In genomic region chr12:111368684-111369495, GRCh38 we compare ENCODE assay signal across 8 cellular contexts. TPM values are rescaled to one million over a fixed set of nuclear protein-coding genes. Genes with fewer than 3 reads are reported as not detected.
A peak's percentile ranks its signal among the peaks of the same experiment; 100 is the strongest.
DNase-seq lines count a peak whose midpoint lies in the region; ATAC-seq, FAIRE-seq and TF ChIP-seq lines count a peak whose summit lies in the region.

TSS of gene PHETA1 (minus strand) at chr12:111369095. CDS start at chr12:111363427, 5,668 bp downstream.

- H3K9ac ChIP-seq in endothelial cell of umbilical vein (replicated peaks; ENCODE audit: extremely low read depth, insufficient read depth, low read length), result peak within 1 kb of the TSS; percentile 88

- H3K4me2 ChIP-seq in endothelial cell of umbilical vein (ENCODE audit: insufficient read depth, low read length), result peak within 1 kb of the TSS; percentile 97

- H3K36me3 ChIP-seq in CD8-positive, alpha-beta T cell (ENCODE audit: insufficient read depth, low read length), result no peaks in the 10 kb centered on the region
- H3K36me3 ChIP-seq in endothelial cell of umbilical vein (ENCODE audit: control insufficient read depth in 2 of 2, extremely low read depth in 1 of 2, insufficient read depth in 2 of 2, low read length in 2 of 2), result peaks cover 0 to 3% of the 10 kb centered on the region in 2 experiments

- H2AFZ ChIP-seq in endothelial cell of umbilical vein (ENCODE audit: low read depth, low read length), result peak within 1 kb of the TSS; percentile 75

- peak; percentile 96 for FAIRE-seq in endothelial cell of umbilical vein (lab: Jason Lieb, UNC)

- peaks cover 1% of the 10 kb centered on the region for H3K27me3 Mint-ChIP-seq in CD8-positive, alpha-beta T cell (ENCODE audit: low read depth)

- no peaks in the 10 kb centered on the region for H3K27me3 ChIP-seq in CD8-positive, alpha-beta T cell (ENCODE audit: insufficient read depth, low read length)
- H3K27me3 ChIP-seq in endothelial cell of umbilical vein (ENCODE audit: control insufficient read depth in 2 of 2, insufficient read depth in 2 of 2, low read length in 2 of 2), result no peaks in the 10 kb centered on the region

- TF ChIP-seq POLR2A in endothelial cell of umbilical vein (IDR thresholded peaks at IDR 0.05; ENCODE audit: low read depth, low read length), result peak; percentile 72

- H3K4me1 ChIP-seq in CD8-positive, alpha-beta T cell (ENCODE audit: insufficient read depth, low read length), result peaks cover 20% of the 10 kb centered on the region
- peaks cover 21% of the 10 kb centered on the region for H3K4me1 ChIP-seq in endothelial cell of umbilical vein (ENCODE audit: control insufficient read depth, extremely low read depth, insufficient read depth, low read length)

- peak; percentile 94 for ATAC-seq in CD8-positive, alpha-beta T cell
- peak; percentile 58 for ATAC-seq in GM19468 (IDR thresholded peaks at IDR 0.05; ENCODE audit: extremely low read depth, unreplicated experiment)

- POLR2A ChIA-PET in CD8-positive, alpha-beta T cell (lab: Charles Lee), result interaction anchor here (0.7 kb wide), 1 partner anchor 76 kb away, joined by 3 read pairs; no protein-coding TSS in a partner anchor
- POLR2A ChIA-PET in endothelial cell of umbilical vein (lab: Charles Lee), result interaction anchor here (0.5 kb wide), 1 partner anchor 261 kb away, joined by 3 read pairs; no protein-coding TSS in a partner anchor

- H3K4me3 ChIP-seq in CD8-positive, alpha-beta T cell (ENCODE audit: low read depth, low read length), result peak within 1 kb of the TSS; percentile 64
- H3K4me3 ChIP-seq in endothelial cell of umbilical vein (replicated peaks in 1 of 3; ENCODE audit: insufficient read depth in 1 of 3, low read depth in 1 of 3, low read length in 3 of 3), result peak within 1 kb of the TSS; percentile 79 to 94 (median 87)

- H3K4me3 Mint-ChIP-seq in CD8-positive, alpha-beta T cell, result peak within 1 kb of the TSS; percentile 87

- peaks cover 23% of the 10 kb centered on the region for H3K4me1 Mint-ChIP-seq in CD8-positive, alpha-beta T cell (ENCODE audit: low read depth)

- DNase-seq in CD8-positive, alpha-beta T cell, result peak; percentile 41 to 83 (median 72)
- peak; percentile 36 for DNase-seq in HS-27A (ENCODE audit: low read depth)
- peak; percentile 84 for DNase-seq in NOMO-1 treated with dmso at 0.1 percent for 144 hours (lab: John Stamatoyannopoulos, UW; ENCODE audit: unreplicated experiment)
- peak; percentile 90 for DNase-seq in activated CD8-positive, alpha-beta memory T cell treated with anti-CD3 and anti-CD28 coated beads, Interleukin-2, amount 50 U/mL, for 48 hours
- peak; percentile 90 for DNase-seq in endothelial cell of umbilical vein (ENCODE audit: low read depth, low spot score)
- peak; percentile 90 for DNase-seq in midbrain (lab: John Stamatoyannopoulos, UW)
- peak; percentile 67 for DNase-seq in stimulated activated CD8-positive, alpha-beta memory T cell treated with anti-CD3 and anti-CD28 coated beads, Interleukin-15, amount 100 ng/mL, for 24 hours (ENCODE audit: low read depth)

- intact Hi-C loops in CD8-positive, alpha-beta T cell (cut with DNase I, micrococcal nuclease), result loop anchor here in 1 of 2 experiments (1.0 to 5.0 kb wide), 2 partner anchors 36 to 473 kb away; partner anchors contain the start of genes MAPKAPK5 and SH2B3
- intact Hi-C loops in endothelial cell of umbilical vein (cut with micrococcal nuclease), result loop anchor here (2.0 kb wide), 1 partner anchor 28 kb away; no protein-coding TSS in a partner anchor

- no peaks in the 10 kb centered on the region for H3K9me1 ChIP-seq in endothelial cell of umbilical vein (replicated peaks; ENCODE audit: control insufficient read depth, extremely low read depth, insufficient read depth, low read length)

- dilution Hi-C loops in endothelial cell of umbilical vein (cut with MboI; ENCODE audit: extremely low pct_ligation_motif_present, low sequenced_read_pairs), result no loop called here

- no peaks in the 10 kb centered on the region for H3K36me3 Mint-ChIP-seq in CD8-positive, alpha-beta T cell

- CTCF ChIA-PET in CD8-positive, alpha-beta T cell (lab: Charles Lee), result interaction anchor here (1.8 to 2.6 kb wide), 2 partner anchors 28 kb away, joined by 9 to 15 read pairs; no protein-coding TSS in a partner anchor
- CTCF ChIA-PET in endothelial cell of umbilical vein (lab: Charles Lee), result interaction anchor here (0.7 to 3.0 kb wide), 10 partner anchors 27 to 305 kb away, joined by 3 to 31 read pairs (median 3); no protein-coding TSS in a partner anchor

- TSS peak; percentile 74 for BruUV-seq in endothelial cell of umbilical vein (replicated peaks; lab: Mats Ljungman, UMichigan)

- H3K27ac ChIP-seq in CD8-positive, alpha-beta T cell (ENCODE audit: low read depth, low read length), result no peak within 1 kb of the TSS
- peak within 1 kb of the TSS; percentile 57 for H3K27ac ChIP-seq in endothelial cell of umbilical vein (ENCODE audit: insufficient read depth, low read depth, low read length)

- H4K20me1 ChIP-seq in endothelial cell of umbilical vein (replicated peaks; ENCODE audit: control insufficient read depth, extremely low read depth, insufficient read depth, low read length), result no peaks in the 10 kb centered on the region

- H3K79me2 ChIP-seq in endothelial cell of umbilical vein (ENCODE audit: control insufficient read depth, insufficient read depth, low read length), result peaks cover 11% of the 10 kb centered on the region

- H3K27ac Mint-ChIP-seq in CD8-positive, alpha-beta T cell, result peak within 1 kb of the TSS; percentile 37

- no peaks in the 10 kb centered on the region for H3K9me3 ChIP-seq in CD8-positive, alpha-beta T cell (ENCODE audit: low read length)
- H3K9me3 ChIP-seq in endothelial cell of umbilical vein (replicated peaks; ENCODE audit: control insufficient read depth, insufficient read depth, low read length), result no peaks in the 10 kb centered on the region

- H3K9me3 Mint-ChIP-seq in CD8-positive, alpha-beta T cell, result no peaks in the 10 kb centered on the region

- TF ChIP-seq CTCF in CD8-positive, alpha-beta T cell (IDR thresholded peaks at IDR 0.05), result no peak
- no peak for TF ChIP-seq CTCF in endothelial cell of umbilical vein (IDR thresholded peaks at IDR 0.05; ENCODE audit: extremely low read depth in 1 of 2, insufficient read depth in 1 of 2, low read depth in 1 of 2, low read length in 2 of 2)

TF ChIP-seq in endothelial cell of umbilical vein, 7 proteins besides CTCF, POLR2A, EP300 and RAD21:
- TF ChIP-seq EZH2 (IDR thresholded peaks at IDR 0.05; ENCODE audit: borderline replicate concordance, low read depth, low read length, severe bottlenecking) (no peak), POLR2AphosphoS5 (IDR thresholded peaks at IDR 0.05; ENCODE audit: insufficient read depth, low read depth, low read length) (peak; percentile 75)

RNA-seq across cellular contexts. Expression of gene PHETA1, which starts in this region (rescaled TPM):
- under 1 TPM; 0.79 to 0.83 TPM for total RNA-seq in CD8-positive, alpha-beta T cell
- 12.9 and 20.0 TPM in 2 replicates for total RNA-seq in endothelial cell of umbilical vein
- polyA plus RNA-seq in endothelial cell of umbilical vein, result 10.6 and 12.8 TPM in 2 replicates
- polyA plus RNA-seq in endothelial cell of umbilical vein (2011; cell fraction: cytosol; rRNA removed), result 7.5 and 11.3 TPM in 2 replicates
- 10.4 and 13.9 TPM in 2 replicates for polyA plus RNA-seq in endothelial cell of umbilical vein (2011; cell fraction: nucleus; rRNA removed)
- 12.6 and 16.8 TPM in 2 replicates for polyA plus RNA-seq in endothelial cell of umbilical vein (2012)
- polyA minus RNA-seq in endothelial cell of umbilical vein, result 4.4 and 6.7 TPM in 2 replicates
- polyA minus RNA-seq in endothelial cell of umbilical vein (2011; cell fraction: cytosol; rRNA and poly(A)+ RNA removed), result 1.8 TPM
- polyA minus RNA-seq in endothelial cell of umbilical vein (2011; cell fraction: nucleus; rRNA and poly(A)+ RNA removed), result 2.5 and 6.5 TPM in 2 replicates

Comparison
In these comparisons a context has a peak if more than half of its experiments do, and no peak if none do; other contexts are left out.
1. Peak in DNase-seq, ATAC-seq and H3K4me3 ChIP-seq in CD8-positive, alpha-beta T cell; RNA of the gene not detected or under 1 TPM.
2. DNase-seq: peak in every context shown above with its lines; median percentile 90 in activated CD8-positive, alpha-beta memory T cell treated with anti-CD3 and anti-CD28 coated beads, Interleukin-2, amount 50 U/mL, for 48 hours; 90 in endothelial cell of umbilical vein; 90 in midbrain; 84 in NOMO-1 treated with dmso at 0.1 percent for 144 hours; 72 in CD8-positive, alpha-beta T cell; 67 in stimulated activated CD8-positive, alpha-beta memory T cell treated with anti-CD3 and anti-CD28 coated beads, Interleukin-15, amount 100 ng/mL, for 24 hours; 36 in HS-27A.